Comparison of ENCODE assay signal across 12 cellular contexts in the genomic region with DNA sequence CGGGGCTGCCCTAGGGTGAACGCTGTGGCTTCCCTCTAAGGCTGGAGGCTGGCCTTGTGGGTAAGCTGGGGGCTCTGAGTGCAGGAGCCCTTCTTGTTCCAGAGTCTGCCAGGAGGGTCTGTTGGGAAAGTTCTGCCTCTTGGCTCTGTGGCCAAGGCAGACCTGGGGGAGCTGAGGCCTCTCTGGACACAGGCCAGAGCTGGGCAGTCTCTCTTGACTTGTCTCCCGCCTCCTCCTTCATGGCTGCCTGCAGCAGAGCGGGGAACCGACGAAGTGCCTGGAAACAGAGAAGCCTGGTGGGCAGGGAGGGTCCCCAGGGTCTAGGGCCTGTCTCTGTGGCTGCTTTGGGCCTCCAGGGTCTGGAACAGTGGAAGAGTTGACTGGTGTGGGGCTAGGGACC.
"Had no signal": no experiment of that assay in that cellular context is flagged by ENCODE, and none has a peak within 500 bp of the region (broad histone marks: within the 10 kb centered on the region; RNA-seq: fewer than 3 reads in every experiment).

No MANE protein-coding gene starts in this region.

- H3K4me1 Mint-ChIP-seq: activated B cell treated with CpG ODN at 0.5 μM for 24 hours; activated CD4-positive, alpha-beta T cell treated with anti-CD3 and anti-CD28 coated beads, Interleukin-2, amount 10 ng/mL, durations not matched to agents 24 days and 14 days; activated naive CD4-positive, alpha-beta T cell treated with anti-CD3 and anti-CD28 coated beads, Interleukin-2, amount 10 ng/mL, durations not matched to agents 7 days and 5 days had no signal

- H3K36me3 ChIP-seq: breast epithelium, heart left ventricle had no signal

- H3K27ac Mint-ChIP-seq: activated B cell treated with CpG ODN at 0.5 μM for 24 hours; activated CD4-positive, alpha-beta T cell treated with anti-CD3 and anti-CD28 coated beads, Interleukin-2, amount 10 ng/mL, durations not matched to agents 24 days and 14 days; activated naive CD4-positive, alpha-beta T cell treated with anti-CD3 and anti-CD28 coated beads, Interleukin-2, amount 10 ng/mL, durations not matched to agents 7 days and 5 days; activated T-helper 2 cell treated with anti-CD3 and anti-CD28 coated beads, Interferon-gamma antibody, Interleukin-2, Interleukin-4, amounts not matched to agents 10 μg/mL and 5 μg/mL and 100 μg/mL, durations not matched to agents 14 hours and 24 hours and 36 hours had no signal

- H3K27ac ChIP-seq: breast epithelium, heart left ventricle had no signal

- H3K36me3 Mint-ChIP-seq: activated naive CD4-positive, alpha-beta T cell treated with anti-CD3 and anti-CD28 coated beads, Interleukin-2, amount 10 ng/mL, durations not matched to agents 7 days and 5 days had no signal

- H3K4me3 ChIP-seq: heart left ventricle had no signal

- DNase-seq: activated B cell treated with CpG ODN at 0.5 μM for 24 hours; activated CD4-positive, alpha-beta T cell treated with anti-CD3 and anti-CD28 coated beads, Interleukin-2, amount 10 ng/mL, durations not matched to agents 24 days and 14 days; activated naive CD4-positive, alpha-beta T cell treated with anti-CD3 and anti-CD28 coated beads, Interleukin-2, amount 10 ng/mL, durations not matched to agents 7 days and 5 days; amniotic stem cell; heart left ventricle; kidney; mesendoderm; SK-N-SH; stimulated activated CD4-positive, alpha-beta T cell treated with anti-CD3 and anti-CD28 coated beads, Interleukin-12 subunit alpha, Interleukin-12 subunit beta, amount 100 ng/mL, for 4 hours; stimulated activated naive CD4-positive, alpha-beta T cell treated with Interleukin-2 at 50 U/mL for 16 hours had no signal

- H3K9me3 ChIP-seq: breast epithelium, heart left ventricle, SK-N-SH had no signal

- H3K4me3 Mint-ChIP-seq: activated B cell treated with CpG ODN at 0.5 μM for 24 hours; activated CD4-positive, alpha-beta T cell treated with anti-CD3 and anti-CD28 coated beads, Interleukin-2, amount 10 ng/mL, durations not matched to agents 24 days and 14 days; activated naive CD4-positive, alpha-beta T cell treated with anti-CD3 and anti-CD28 coated beads, Interleukin-2, amount 10 ng/mL, durations not matched to agents 7 days and 5 days had no signal

- ATAC-seq: heart left ventricle had no signal

- H3K9me3 Mint-ChIP-seq: activated B cell treated with CpG ODN at 0.5 μM for 24 hours; activated CD4-positive, alpha-beta T cell treated with anti-CD3 and anti-CD28 coated beads, Interleukin-2, amount 10 ng/mL, durations not matched to agents 24 days and 14 days; activated naive CD4-positive, alpha-beta T cell treated with anti-CD3 and anti-CD28 coated beads, Interleukin-2, amount 10 ng/mL, durations not matched to agents 7 days and 5 days; activated T-helper 2 cell treated with anti-CD3 and anti-CD28 coated beads, Interferon-gamma antibody, Interleukin-2, Interleukin-4, amounts not matched to agents 10 μg/mL and 5 μg/mL and 100 μg/mL, durations not matched to agents 14 hours and 24 hours and 36 hours had no signal
